ENCODE assay signal across 3 cellular contexts in genomic region chr22:16819249-16819648, GRCh38.
A peak's percentile ranks its signal among the peaks of the same experiment; 100 is the strongest.
TF ChIP-seq lines count a peak whose summit lies in the region.

No MANE protein-coding gene starts in this region.

TF ChIP-seq in HepG2, 621 proteins besides CTCF, POLR2A, EP300 and RAD21:
- TF ChIP-seq CEBPB (IDR thresholded peaks at IDR 0.05; ENCODE audit: borderline replicate concordance, low read depth, low read length) (peak; percentile 35; the same call in 1 of the 2 replicates), ZSCAN9 (CRISPR knock-in tag; IDR thresholded peaks at IDR 0.05; ENCODE audit: borderline replicate concordance) (no peak)

TF ChIP-seq in K562, 482 proteins besides CTCF, POLR2A, EP300 and RAD21:
- TF ChIP-seq CEBPG (CRISPR knock-in tag; IDR thresholded peaks at IDR 0.05): no peak
- peak; percentile 39 to 87; a peak in 3 of 4 replicates for TF ChIP-seq CEBPG (tag; conservative IDR thresholded peaks at IDR 0.05 in 1 of 2, IDR thresholded peaks at IDR 0.05 in 1 of 2)
- TF ChIP-seq ATF4 (CRISPR knock-in tag; IDR thresholded peaks at IDR 0.05): 0 out of 2 replicates have a peak, but pooled peaks have one; percentile 49
- TF ChIP-seq ATF3 (IDR thresholded peaks at IDR 0.05): peak; percentile 33; the same call in 1 of the 2 replicates
- TF ChIP-seq ATF3 (CRISPR knock-in tag; conservative IDR thresholded peaks at IDR 0.05): no peak
- no peak for TF ChIP-seq ZBTB26 (CRISPR knock-in tag; IDR thresholded peaks at IDR 0.05)
- TF ChIP-seq CEBPB (tag; IDR thresholded peaks at IDR 0.05): peak; percentile 50

TF ChIP-seq in SK-N-SH treated with all-trans-retinoic acid at 6 μM for 48 hours, 23 proteins besides CTCF, POLR2A, EP300 and RAD21:
- TF ChIP-seq ZC3H10 (CRISPR knock-in tag; IDR thresholded peaks at IDR 0.05) (no peak), RARB (CRISPR knock-in tag; IDR thresholded peaks at IDR 0.05) (no peak), TSHZ2 (CRISPR knock-in tag; IDR thresholded peaks at IDR 0.05) (no peak), GLIS3 (CRISPR knock-in tag; IDR thresholded peaks at IDR 0.05) (no peak), POU6F1 (CRISPR knock-in tag; IDR thresholded peaks at IDR 0.05; ENCODE audit: borderline replicate concordance, low read depth) (no peak), BACH2 (CRISPR knock-in tag; IDR thresholded peaks at IDR 0.05; ENCODE audit: borderline replicate concordance) (no peak), ZNF8 (CRISPR knock-in tag; IDR thresholded peaks at IDR 0.05) (no peak), ESRRG (CRISPR knock-in tag; IDR thresholded peaks at IDR 0.05) (no peak), ZFP30 (CRISPR knock-in tag; IDR thresholded peaks at IDR 0.05) (no peak), ZFP3 (CRISPR knock-in tag; IDR thresholded peaks at IDR 0.05) (no peak), CSRNP3 (CRISPR knock-in tag; IDR thresholded peaks at IDR 0.05) (no peak)
